In genomic region chr14:72736348-72736747, GRCh38 we compare ENCODE assay signal across 13 cellular contexts.
A peak's percentile ranks its signal among the peaks of the same experiment; 100 is the strongest.
DNase-seq lines count a peak whose midpoint lies in the region; ATAC-seq, FAIRE-seq and TF ChIP-seq lines count a peak whose summit lies in the region.
"Had no signal": no experiment of that assay in that cellular context is flagged by ENCODE, and none has a peak within 500 bp of the region (broad histone marks: within the 10 kb centered on the region; RNA-seq: fewer than 3 reads in every experiment).

No MANE protein-coding gene starts in this region.

- no peaks in the 10 kb centered on the region for H3K27me3 Mint-ChIP-seq in activated T-cell treated with anti-CD3 and anti-CD28 coated beads, Interleukin-2, amount 50 U/mL, for 24 hours

- no peak overlapping the region for H3K9ac ChIP-seq in mammary epithelial cell (ENCODE audit: insufficient read depth, low read length)
- H3K9ac ChIP-seq: KMS-11 had no signal

- H3K9me3 ChIP-seq in mammary epithelial cell (replicated peaks; ENCODE audit: insufficient read depth, low read length) = no peaks in the 10 kb centered on the region
- H3K9me3 ChIP-seq: ovary had no signal

- H3K4me2 ChIP-seq in mammary epithelial cell (ENCODE audit: insufficient read depth, low read depth, low read length) = no peak overlapping the region
- H3K4me2 ChIP-seq: KMS-11 had no signal

- no peak overlapping the region for H3K27ac Mint-ChIP-seq in activated T-cell treated with anti-CD3 and anti-CD28 coated beads, Interleukin-2, amount 50 U/mL, for 24 hours
- H3K27ac Mint-ChIP-seq: activated T-helper 2 cell treated with anti-CD3 and anti-CD28 coated beads, Interferon-gamma antibody, Interleukin-2, Interleukin-4, amounts not matched to agents 10 μg/mL and 5 μg/mL and 100 μg/mL, durations not matched to agents 14 hours and 24 hours and 36 hours had no signal

- in situ Hi-C loops in mammary epithelial cell (cut with MboI; ENCODE audit: low sequenced_read_pairs in 2 of 2) = no loop called here

- dilution Hi-C loops in mammary epithelial cell (cut with HindIII; ENCODE audit: low sequenced_read_pairs) = no loop called here

- no peak overlapping the region for H3K4me3 ChIP-seq in mammary epithelial cell (replicated peaks in 1 of 3; ENCODE audit: insufficient read depth in 1 of 3, low read depth in 2 of 3, low read length in 3 of 3)
- H3K4me3 ChIP-seq: ovary had no signal

- no peaks in the 10 kb centered on the region for H3K27me3 ChIP-seq in mammary epithelial cell (ENCODE audit: insufficient read depth, low read length)
- H3K27me3 ChIP-seq: ovary had no signal

- no peak for FAIRE-seq in GM12891 (lab: Jason Lieb, UNC)
- FAIRE-seq: G401.6 had no signal

- H3K4me3 Mint-ChIP-seq in activated T-cell treated with anti-CD3 and anti-CD28 coated beads, Interleukin-2, amount 50 U/mL, for 24 hours = no peak overlapping the region

- DNase-seq in EL (peak; percentile 94), LHCN-M2 (ENCODE audit: low read depth) (peak; percentile 68), mammary epithelial cell (no peak), myocyte (ENCODE audit: low read depth) (peak; percentile 85), GM12891 (ENCODE audit: insufficient read length, low spot score) (no peak)
- DNase-seq in activated T-cell treated with anti-CD3 and anti-CD28 coated beads, Interleukin-2, amount 50 U/mL, for 24 hours = no peak

- no peaks in the 10 kb centered on the region for H3K36me3 Mint-ChIP-seq in activated T-cell treated with anti-CD3 and anti-CD28 coated beads, Interleukin-2, amount 50 U/mL, for 24 hours (ENCODE audit: low read depth)

- H3K79me2 ChIP-seq in mammary epithelial cell (ENCODE audit: insufficient read depth, low read length) = no peaks in the 10 kb centered on the region

- CTCF ChIA-PET in mammary epithelial cell (lab: Charles Lee; ENCODE audit: low non-redundant PET) = no interaction called here

- no peaks in the 10 kb centered on the region for H3K36me3 ChIP-seq in mammary epithelial cell (ENCODE audit: insufficient read depth, low read length)
- H3K36me3 ChIP-seq: ovary had no signal

- BruUV-seq in mammary epithelial cell (replicated peaks; lab: Mats Ljungman, UMichigan) = no TSS peak

- no peak for TF ChIP-seq POLR2A in GM12891 (IDR thresholded peaks at IDR 0.05; ENCODE audit: low read depth, low read length)

- intact Hi-C loops in mammary epithelial cell (cut with micrococcal nuclease) = loop anchor here (2.0 kb wide), 1 partner anchor 168 kb away; no protein-coding TSS in a partner anchor

- no peaks in the 10 kb centered on the region for H3K9me3 Mint-ChIP-seq in activated T-cell treated with anti-CD3 and anti-CD28 coated beads, Interleukin-2, amount 50 U/mL, for 24 hours
- H3K9me3 Mint-ChIP-seq: activated T-helper 2 cell treated with anti-CD3 and anti-CD28 coated beads, Interferon-gamma antibody, Interleukin-2, Interleukin-4, amounts not matched to agents 10 μg/mL and 5 μg/mL and 100 μg/mL, durations not matched to agents 14 hours and 24 hours and 36 hours had no signal

- no peak for ATAC-seq in GM21390 (IDR thresholded peaks at IDR 0.05; ENCODE audit: unreplicated experiment)
- ATAC-seq in GM18858 (IDR thresholded peaks at IDR 0.05; ENCODE audit: unreplicated experiment) = no peak

- H2AFZ ChIP-seq in mammary epithelial cell (ENCODE audit: low read depth, low read length) = no peak overlapping the region

- TF ChIP-seq CTCF in mammary epithelial cell (conservative IDR thresholded peaks at IDR 0.05 in 1 of 2, IDR thresholded peaks at IDR 0.05 in 1 of 2; ENCODE audit: extremely low read depth in 1 of 2, insufficient read depth in 1 of 2, low read depth in 1 of 2, low read length in 2 of 2) = peak; percentile 20 to 28

- H3K4me1 Mint-ChIP-seq in activated T-cell treated with anti-CD3 and anti-CD28 coated beads, Interleukin-2, amount 50 U/mL, for 24 hours (ENCODE audit: low read depth) = no peaks in the 10 kb centered on the region

- H3K27ac ChIP-seq in mammary epithelial cell (ENCODE audit: insufficient read depth, low read depth, low read length) = no peak overlapping the region
- H3K27ac ChIP-seq: KMS-11, ovary, VCaP had no signal

- WGBS in mammary epithelial cell (ENCODE audit: low coverage, missing lambda C conversion rate) = 96% methylated on average over 3 of the region's 3 CpGs

- no peaks in the 10 kb centered on the region for H3K4me1 ChIP-seq in mammary epithelial cell (ENCODE audit: insufficient read depth, low read length)

- H4K20me1 ChIP-seq in mammary epithelial cell (ENCODE audit: insufficient read depth, low read length) = no peaks in the 10 kb centered on the region

TF ChIP-seq in GM12891, 5 proteins besides CTCF, POLR2A, EP300 and RAD21:
- no peak for TF ChIP-seq SPI1 (IDR thresholded peaks at IDR 0.05; ENCODE audit: low read depth, low read length)
- TF ChIP-seq TAF1 (IDR thresholded peaks at IDR 0.05; ENCODE audit: low read depth, low read length) = no peak
- TF ChIP-seq POU2F2 (IDR thresholded peaks at IDR 0.05; ENCODE audit: low read depth, low read length) = no peak
- TF ChIP-seq PAX5 (IDR thresholded peaks at IDR 0.05; ENCODE audit: insufficient read depth, low read length, severe bottlenecking) = no peak
- no peak for TF ChIP-seq POLR2AphosphoS5 (IDR thresholded peaks at IDR 0.05; ENCODE audit: low read depth, low read length)

Comparison
In these comparisons a context has a peak if more than half of its experiments do, and no peak if none do; other contexts are left out.
1. DNase-seq: peak in EL (single experiment), LHCN-M2 (single experiment) and myocyte (single experiment); none in mammary epithelial cell (single experiment), activated T-cell treated with anti-CD3 and anti-CD28 coated beads, Interleukin-2, amount 50 U/mL, for 24 hours (single experiment) and GM12891 (single experiment).